ENCODE assay signal across 15 cellular contexts in genomic region chr4:148847544-148847943, GRCh38.
A peak's percentile ranks its signal among the peaks of the same experiment; 100 is the strongest.
DNase-seq lines count a peak whose midpoint lies in the region; ATAC-seq and TF ChIP-seq lines count a peak whose summit lies in the region.
"Had no signal": no experiment of that assay in that cellular context is flagged by ENCODE, and none has a peak within 500 bp of the region (broad histone marks: within the 10 kb centered on the region; RNA-seq: fewer than 3 reads in every experiment).

No MANE protein-coding gene starts in this region.

- H3K4me2 ChIP-seq in IMR-90 (ENCODE audit: low read depth, low read length), result no peak overlapping the region

- H3K4me1 Mint-ChIP-seq in natural killer cell, result no peaks in the 10 kb centered on the region
- H3K4me1 Mint-ChIP-seq: CD4-positive, CD25-positive, alpha-beta regulatory T cell; CD8-positive, alpha-beta memory T cell had no signal

- no peak overlapping the region for H3K56ac ChIP-seq in IMR-90 (ENCODE audit: extremely low read depth, insufficient read depth, low read length)

- no peak for ATAC-seq in IMR-90 (ENCODE audit: low read depth)
- ATAC-seq in mucosa of descending colon, result peak; percentile 20
- ATAC-seq in natural killer cell, result no peak

- H3K27me3 Mint-ChIP-seq in natural killer cell (ENCODE audit: low read depth in 2 of 2), result no peaks in the 10 kb centered on the region
- H3K27me3 Mint-ChIP-seq: CD4-positive, CD25-positive, alpha-beta regulatory T cell; CD8-positive, alpha-beta memory T cell had no signal

- H2BK5ac ChIP-seq in IMR-90 (ENCODE audit: low read depth, low read length, poor library complexity, severe bottlenecking), result no peak overlapping the region

- peak overlapping the region; percentile 19 for H2AFZ ChIP-seq in IMR-90 (replicated peaks; ENCODE audit: low read length, poor library complexity)

- no peaks in the 10 kb centered on the region for H4K20me1 ChIP-seq in IMR-90 (ENCODE audit: insufficient read depth, low read length)

- no peak overlapping the region for H3K27ac Mint-ChIP-seq in natural killer cell
- H3K27ac Mint-ChIP-seq: CD4-positive, CD25-positive, alpha-beta regulatory T cell; CD8-positive, alpha-beta memory T cell had no signal

- no peak for TF ChIP-seq CTCF in IMR-90 (conservative IDR thresholded peaks at IDR 0.05; ENCODE audit: low read depth, low read length)
- no peak for TF ChIP-seq CTCF in colonic mucosa (IDR thresholded peaks at IDR 0.05)
- TF ChIP-seq CTCF in mucosa of descending colon (IDR thresholded peaks at IDR 0.05), result no peak
- no peak for TF ChIP-seq CTCF in transverse colon (IDR thresholded peaks at IDR 0.05)
- TF ChIP-seq CTCF in natural killer cell (IDR thresholded peaks at IDR 0.05), result no peak

- H3K27ac ChIP-seq in IMR-90 (ENCODE audit: insufficient read depth, low read length) (no peak overlapping the region), colonic mucosa (peak overlapping the region; percentile 65), transverse colon (peak overlapping the region; percentile 52 to 84 (median 81))

- H3K9me1 ChIP-seq in IMR-90 (ENCODE audit: insufficient read depth, low read length), result no peaks in the 10 kb centered on the region

- H2BK120ac ChIP-seq in IMR-90 (ENCODE audit: low read depth, low read length), result no peak overlapping the region

- H2AK5ac ChIP-seq in IMR-90 (ENCODE audit: low read depth, low read length), result no peak overlapping the region

- H3K14ac ChIP-seq in IMR-90 (replicated peaks; ENCODE audit: low read depth, low read length), result no peak overlapping the region

- CTCF ChIA-PET in IMR-90 (lab: Yijun Ruan, JAX), result interaction anchor here (0.6 kb wide), 1 partner anchor 982 kb away, joined by 3 read pairs; no protein-coding TSS in a partner anchor

- H3K4me1 ChIP-seq in IMR-90 (ENCODE audit: control insufficient read depth, insufficient read depth, low read length) (peaks cover 2% of the 10 kb centered on the region), colonic mucosa (peaks cover 4% of the 10 kb centered on the region), mucosa of descending colon (ENCODE audit: low read depth) (peaks cover 22% of the 10 kb centered on the region), transverse colon (peaks cover 0 to 52% (median 32%) of the 10 kb centered on the region in 4 donors)
- H3K4me1 ChIP-seq: BE2C had no signal

- H3K4me3 Mint-ChIP-seq in natural killer cell, result no peak overlapping the region
- H3K4me3 Mint-ChIP-seq: CD4-positive, CD25-positive, alpha-beta regulatory T cell; CD8-positive, alpha-beta memory T cell had no signal

- H4K5ac ChIP-seq in IMR-90 (ENCODE audit: low read depth, low read length), result no peak overlapping the region

- H3K9me3 Mint-ChIP-seq in natural killer cell, result peaks cover 4 to 10% of the 10 kb centered on the region in 2 donors

- POLR2A ChIA-PET in IMR-90 (lab: Charles Lee; ENCODE audit: unreplicated experiment), result no interaction called here

- H3K36me3 ChIP-seq in IMR-90 (ENCODE audit: control insufficient read depth, insufficient read depth, low read length) (no peaks in the 10 kb centered on the region), colonic mucosa (no peaks in the 10 kb centered on the region), mucosa of descending colon (ENCODE audit: low read depth) (no peaks in the 10 kb centered on the region), transverse colon (no peaks in the 10 kb centered on the region)
- H3K36me3 ChIP-seq: BE2C had no signal

- no TSS peak for BruUV-seq in IMR-90 (replicated peaks; lab: Mats Ljungman, UMichigan)

- H3K9ac ChIP-seq in IMR-90 (ENCODE audit: low read depth, low read length) (no peak overlapping the region), colonic mucosa (ENCODE audit: low read depth in 2 of 2, low read length in 2 of 2) (peak overlapping the region in 1 of 2 donors; percentile 49)

- no peak overlapping the region for H2BK20ac ChIP-seq in IMR-90 (ENCODE audit: low read depth, low read length)

- no peak for TF ChIP-seq POLR2A in IMR-90 (IDR thresholded peaks at IDR 0.05; ENCODE audit: low read depth, low read length)
- no peak for TF ChIP-seq POLR2A in transverse colon (IDR thresholded peaks at IDR 0.05)

- no peaks in the 10 kb centered on the region for H3K36me3 Mint-ChIP-seq in natural killer cell
- H3K36me3 Mint-ChIP-seq: CD4-positive, CD25-positive, alpha-beta regulatory T cell; CD8-positive, alpha-beta memory T cell had no signal

- in situ Hi-C loops in IMR-90 (cut with MboI; ENCODE audit: low sequenced_read_pairs), result no loop called here
- in situ Hi-C loops in transverse colon (cut with MboI; ENCODE audit: low pct_ligation_motif_present in 1 of 4, low pct_unique_long_range_greater_than_20kb in 1 of 4, low sequenced_read_pairs in 3 of 4), result no loop called here

- H3K9me3 ChIP-seq in IMR-90 (ENCODE audit: control insufficient read depth, insufficient read depth, low read length) (no peaks in the 10 kb centered on the region), colonic mucosa (no peaks in the 10 kb centered on the region), mucosa of descending colon (no peaks in the 10 kb centered on the region), transverse colon (no peaks in the 10 kb centered on the region)
- H3K9me3 ChIP-seq: BE2C had no signal

- no peaks in the 10 kb centered on the region for H3K79me1 ChIP-seq in IMR-90 (ENCODE audit: low read depth in 1 of 2, low read length in 2 of 2)

- no peak for TF ChIP-seq RAD21 in IMR-90 (IDR thresholded peaks at IDR 0.05; ENCODE audit: low read length)

- no peak overlapping the region for H2BK15ac ChIP-seq in IMR-90 (ENCODE audit: low read depth, low read length)

- H3K18ac ChIP-seq in IMR-90 (ENCODE audit: low read depth, low read length), result no peak overlapping the region

- DNase-seq in IMR-90, result no peak
- peak; percentile 34 for DNase-seq in colonic mucosa
- peak; percentile 37 to 57 (median 42) for DNase-seq in mucosa of descending colon
- DNase-seq in transverse colon, result peak; percentile 21
- no peak for DNase-seq in natural killer cell
- no peak for DNase-seq in glomerular visceral epithelial cell (ENCODE audit: extremely low spot score)
- DNase-seq in foreskin melanocyte, result no peak
- DNase-seq: ACHN; BE2C; C1 segment of cervical spinal cord; CD4-positive, CD25-positive, alpha-beta regulatory T cell; CD8-positive, alpha-beta memory T cell; COR-L47; GDM1; HCEC 1CT had no signal

- no peak overlapping the region for H4K91ac ChIP-seq in IMR-90 (ENCODE audit: insufficient read depth, low read depth, low read length)

- no peak overlapping the region for H3K23ac ChIP-seq in IMR-90 (ENCODE audit: low read depth, low read length)

- no peak overlapping the region for H4K8ac ChIP-seq in IMR-90 (ENCODE audit: low read depth in 2 of 2, low read length in 2 of 2)

- H3K27me3 ChIP-seq in IMR-90 (ENCODE audit: control insufficient read depth, insufficient read depth, low read length) (no peaks in the 10 kb centered on the region), colonic mucosa (no peaks in the 10 kb centered on the region), transverse colon (no peaks in the 10 kb centered on the region)

- intact Hi-C loops in IMR-90 (cut with micrococcal nuclease) (no loop called here), colonic mucosa (cut with DNase I) (no loop called here), mucosa of descending colon (cut with DNase I, micrococcal nuclease) (no loop called here), transverse colon (cut with DNase I; ENCODE audit: low total_unique reads) (no loop called here), natural killer cell (cut with micrococcal nuclease) (no loop called here)

- no peak overlapping the region for H2AK9ac ChIP-seq in IMR-90 (replicated peaks; ENCODE audit: low read depth, low read length, poor library complexity)

- no peak overlapping the region for H3K4ac ChIP-seq in IMR-90 (ENCODE audit: low read depth, low read length)

- dilution Hi-C loops in IMR-90 (cut with HindIII; ENCODE audit: low sequenced_read_pairs, unreplicated experiment), result no loop called here

- WGBS in IMR-90 (ENCODE audit: extremely low coverage in 2 of 2, insufficient read length in 1 of 2), 2 experiments, result 94% methylated on average over 5 of the region's 6 CpGs; no CpG with 5 or more reads in 1 of the 2 experiments
- WGBS in transverse colon (ENCODE audit: low coverage in 1 of 2), 2 donors, result 0 to 59% methylated on average over 1 to 6 of the region's 6 CpGs

- H3K4me3 ChIP-seq in IMR-90 (ENCODE audit: insufficient read depth, low read depth, low read length), result no peak overlapping the region
- no peak overlapping the region for H3K4me3 ChIP-seq in colonic mucosa
- no peak overlapping the region for H3K4me3 ChIP-seq in mucosa of descending colon
- no peak overlapping the region for H3K4me3 ChIP-seq in transverse colon

- TF ChIP-seq EP300 in transverse colon (IDR thresholded peaks at IDR 0.05; ENCODE audit: low read depth), result no peak

TF ChIP-seq in IMR-90, 13 proteins besides CTCF, POLR2A, EP300 and RAD21 (continues in another document):
- TF ChIP-seq NFE2L2 (IDR thresholded peaks at IDR 0.05; ENCODE audit: low read depth, low read length) (no peak), RCOR1 (IDR thresholded peaks at IDR 0.05; ENCODE audit: insufficient replicate concordance, low read length) (no peak), USF2 (IDR thresholded peaks at IDR 0.05; ENCODE audit: low read depth, low read length) (no peak), RFX5 (IDR thresholded peaks at IDR 0.05; ENCODE audit: low read depth, low read length) (no peak), BHLHE40 (IDR thresholded peaks at IDR 0.05; ENCODE audit: low read depth, low read length) (no peak), CHD1 (IDR thresholded peaks at IDR 0.05; ENCODE audit: low read depth, low read length) (no peak), MXI1 (IDR thresholded peaks at IDR 0.05; ENCODE audit: borderline replicate concordance, low read depth, low read length) (no peak), ELK1 (IDR thresholded peaks at IDR 0.05; ENCODE audit: borderline replicate concordance, low read depth, low read length) (no peak), FOS (IDR thresholded peaks at IDR 0.05; ENCODE audit: low read depth, low read length) (no peak), MAFK (IDR thresholded peaks at IDR 0.05; ENCODE audit: low read depth, low read length) (no peak)

Comparison
In these comparisons a context has a peak if more than half of its experiments do, and no peak if none do; other contexts are left out.
1. DNase-seq: peak in colonic mucosa (single experiment), mucosa of descending colon (3 of 3) and transverse colon (single experiment); none in IMR-90 (single experiment), natural killer cell (single experiment), glomerular visceral epithelial cell (single experiment) and foreskin melanocyte (single experiment).